ENCODE assay signal across 8 cellular contexts in the genomic region with DNA sequence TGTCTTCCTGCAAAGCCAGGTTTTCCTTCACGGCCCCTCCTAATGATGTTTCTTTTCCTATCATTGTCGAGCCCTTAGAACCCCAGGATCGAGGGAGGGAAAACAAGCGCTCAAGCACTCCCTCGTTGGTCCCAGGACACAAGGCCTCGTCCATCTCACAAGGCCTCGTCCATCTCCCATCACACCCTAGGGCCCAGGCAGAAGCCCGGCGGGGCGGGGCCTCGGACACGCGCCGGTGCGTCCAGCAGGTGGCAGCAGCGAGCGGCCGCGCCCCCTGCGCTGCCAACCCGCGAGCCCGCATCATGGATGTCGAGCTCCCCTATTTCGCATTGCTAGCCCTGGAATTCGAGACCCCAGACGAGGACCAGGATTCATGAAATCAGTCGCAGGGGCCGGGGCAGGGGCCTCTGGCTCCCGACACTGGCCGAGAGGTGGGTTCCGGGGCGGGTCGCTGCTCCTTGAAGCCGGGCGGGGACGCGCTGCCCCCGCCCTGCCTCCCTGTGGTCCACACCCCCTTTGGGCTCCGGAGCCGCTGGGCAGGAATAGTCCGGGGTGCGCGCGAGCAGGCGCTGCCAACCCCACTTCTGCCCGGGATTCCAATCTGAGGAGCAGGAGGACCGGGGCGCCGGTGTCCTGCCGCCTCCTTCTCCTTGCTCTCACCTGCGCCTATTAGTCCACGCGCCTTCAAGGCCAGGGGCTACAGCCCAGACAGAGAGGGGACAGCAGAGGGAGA. TPM values are rescaled to one million over a fixed set of nuclear protein-coding genes. Genes with fewer than 3 reads are reported as not detected.
DNase-seq lines count a peak whose midpoint lies in the region; ATAC-seq and TF ChIP-seq lines count a peak whose summit lies in the region.

TSS of gene ABLIM3 (plus strand) at position 270 of the 733 bp plus-strand sequence. CDS start 603 bp downstream, outside the sequence.

- H3K4me1 ChIP-seq in DOHH2 (ENCODE audit: control insufficient read depth, low read length): no peaks in the 10 kb centered on the region
- no peaks in the 10 kb centered on the region for H3K4me1 ChIP-seq in hepatocyte (ENCODE audit: insufficient read depth)
- peaks cover 7 to 12% of the 10 kb centered on the region in 2 donors for H3K4me1 ChIP-seq in uterus

- H3K4me2 ChIP-seq in DOHH2 (ENCODE audit: low read length) (peak within 1 kb of the TSS; percentile 44), hepatocyte (peak within 1 kb of the TSS; percentile 100)

- intact Hi-C loops in uterus (cut with DNase I; ENCODE audit: low total_unique reads): loop anchor here (5.0 kb wide), 1 partner anchor 86 kb away; no protein-coding TSS in a partner anchor

- H3K4me3 ChIP-seq in DOHH2 (ENCODE audit: low read length): peak within 1 kb of the TSS; percentile 36; the same call in 1 of the 2 replicates
- peak within 1 kb of the TSS; percentile 78 for H3K4me3 ChIP-seq in hepatocyte
- peak within 1 kb of the TSS; percentile 58 to 65 for H3K4me3 ChIP-seq in uterus

- H4K20me1 ChIP-seq in DOHH2 (ENCODE audit: control insufficient read depth, insufficient read depth, low read depth, low read length) (no peaks in the 10 kb centered on the region), hepatocyte (ENCODE audit: insufficient read depth, poor library complexity, severe bottlenecking) (no peaks in the 10 kb centered on the region)

- peaks cover 4% of the 10 kb centered on the region for H3K27me3 ChIP-seq in DOHH2 (ENCODE audit: control insufficient read depth, low read length)
- peaks cover 9% of the 10 kb centered on the region for H3K27me3 ChIP-seq in hepatocyte
- H3K27me3 ChIP-seq in uterus: no peaks in the 10 kb centered on the region

- TF ChIP-seq POLR2A in uterus (IDR thresholded peaks at IDR 0.05): peak in 1 of 2 donors; percentile 25

- no peaks in the 10 kb centered on the region for H3K9me3 ChIP-seq in DOHH2 (ENCODE audit: control insufficient read depth, insufficient read depth, low read length)
- H3K9me3 ChIP-seq in hepatocyte (ENCODE audit: low read depth): no peaks in the 10 kb centered on the region
- H3K9me3 ChIP-seq in uterus: no peaks in the 10 kb centered on the region

- TF ChIP-seq CTCF in DOHH2 (IDR thresholded peaks at IDR 0.05; ENCODE audit: low read depth, low read length, poor library complexity, severe bottlenecking) (peak; percentile 91), hepatocyte (IDR thresholded peaks at IDR 0.05; ENCODE audit: poor library complexity) (peak; percentile 92), uterus (IDR thresholded peaks at IDR 0.05) (peak; percentile 81 to 94 (median 86))

- DNase-seq in KBM-7: peak; percentile 82
- peak; percentile 32 for DNase-seq in T-helper 22 cell (ENCODE audit: low read depth)
- DNase-seq in astrocyte of the hippocampus (ENCODE audit: low read depth, low spot score): peak; percentile 84
- peak; percentile 78 for DNase-seq in hepatocyte (ENCODE audit: low spot score)
- no peak for DNase-seq in renal cortical epithelial cell (ENCODE audit: low read depth)
- DNase-seq in uterus: peak; percentile 53 to 79

- peak within 1 kb of the TSS; percentile 92 for H2AFZ ChIP-seq in hepatocyte

- ATAC-seq in GM21619 (IDR thresholded peaks at IDR 0.05; ENCODE audit: unreplicated experiment): peak; percentile 97

- no peaks in the 10 kb centered on the region for H3F3A ChIP-seq in DOHH2 (ENCODE audit: control insufficient read depth, insufficient read depth)

- no peaks in the 10 kb centered on the region for H3K79me2 ChIP-seq in DOHH2 (ENCODE audit: control insufficient read depth, low read length)
- H3K79me2 ChIP-seq in hepatocyte: no peaks in the 10 kb centered on the region

- in situ Hi-C loops in KBM-7 (cut with MboI; ENCODE audit: low pct_unique_long_range_greater_than_20kb, low sequenced_read_pairs): no loop called here

- H3K9me2 ChIP-seq in DOHH2 (replicated peaks; ENCODE audit: control insufficient read depth, low read length) (no peaks in the 10 kb centered on the region), hepatocyte (replicated peaks; ENCODE audit: insufficient read depth) (no peaks in the 10 kb centered on the region)

- 7% methylated on average over 51 of the region's 54 CpGs for WGBS in hepatocyte (ENCODE audit: low lambda C conversion rate, missing lambda C conversion rate)

- H3K27ac ChIP-seq in DOHH2 (ENCODE audit: low read depth, low read length): no peak within 1 kb of the TSS
- no peak within 1 kb of the TSS for H3K27ac ChIP-seq in hepatocyte
- peak within 1 kb of the TSS; percentile 78 to 87 for H3K27ac ChIP-seq in uterus

- H3K36me3 ChIP-seq in DOHH2 (ENCODE audit: control insufficient read depth, low read length) (no peaks in the 10 kb centered on the region), hepatocyte (replicated peaks; ENCODE audit: insufficient read depth, low read depth) (no peaks in the 10 kb centered on the region), uterus (no peaks in the 10 kb centered on the region)

RNA-seq across cellular contexts. Expression of gene ABLIM3, which starts in this region (rescaled TPM):
- total RNA-seq in hepatocyte: 7.0 and 7.3 TPM in 2 replicates
- polyA plus RNA-seq in hepatocyte: 7.8 and 8.1 TPM in 2 replicates
- total RNA-seq in renal cortical epithelial cell: 17.5 and 33.9 TPM in 2 replicates
- 10 to 100 TPM in 2 of 4 donors, 1 to 10 TPM in 2; 2.6 to 49.5 (median 6.9) TPM for total RNA-seq in uterus

Comparison
In these comparisons a context has a peak if more than half of its experiments do, and no peak if none do; other contexts are left out.
1. H3K27ac ChIP-seq: peak in uterus (2 of 2); none in DOHH2 (single experiment) and hepatocyte (single experiment).
2. Peak in every context shown above with its lines, with median percentiles within 50 percentile points of each other: H3K4me3 ChIP-seq and CTCF ChIP-seq.